8 cellular contexts compared by ENCODE assay signal in the genomic region with DNA sequence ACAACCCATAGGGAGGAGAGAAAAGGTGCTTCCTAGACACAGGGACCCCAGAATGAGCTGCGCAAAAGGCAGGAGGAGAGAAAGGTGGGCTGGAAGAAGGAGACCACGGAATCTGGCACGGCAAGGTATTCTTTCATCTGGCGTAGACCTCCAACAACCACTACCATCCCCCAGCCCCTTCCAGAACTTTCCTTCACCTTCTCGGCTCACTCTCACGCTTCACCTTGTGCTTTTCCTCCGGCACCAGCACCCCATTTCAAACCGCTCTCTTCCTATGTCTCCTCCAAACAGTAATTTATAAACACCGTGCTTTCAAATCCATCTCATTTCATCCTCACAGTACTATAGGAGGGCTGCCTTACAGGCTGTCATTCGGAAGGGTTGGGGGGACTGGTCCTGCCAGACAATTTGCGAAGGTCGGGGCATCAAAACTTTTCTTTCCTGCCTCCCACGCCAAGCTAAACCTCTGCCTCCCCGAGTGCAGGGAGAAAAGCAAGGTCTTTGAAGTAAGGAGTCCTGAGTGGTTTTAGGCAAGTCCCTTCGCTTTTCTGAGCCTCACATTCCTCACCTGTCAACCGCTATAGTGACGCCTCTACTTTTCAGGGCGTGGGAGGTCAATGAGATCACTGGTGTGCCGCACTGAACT. TPM values are rescaled to one million over a fixed set of nuclear protein-coding genes. Genes with fewer than 3 reads are reported as not detected.
DNase-seq lines count a peak whose midpoint lies in the region; ATAC-seq, FAIRE-seq and TF ChIP-seq lines count a peak whose summit lies in the region.

No MANE protein-coding gene starts in this region.

- no peak for FAIRE-seq in GM18507 (lab: Jason Lieb, UNC)

- WGBS in esophagus, 2 donors, result 26 to 31% methylated on average over 19 of the region's 19 CpGs

- H3K4me3 ChIP-seq in esophagus (ENCODE audit: low read depth in 1 of 2, low read length in 2 of 2), result peak overlapping the region; percentile 63 to 93

- peak; percentile 18 for DNase-seq in GM18507 (ENCODE audit: extremely low spot score, insufficient read length, low read depth)
- DNase-seq in putamen (ENCODE audit: low spot score), result peak; percentile 48
- DNase-seq in iPS-NIHi7 (ENCODE audit: extremely low spot score), result no peak
- no peak for DNase-seq in left lobe of liver (ENCODE audit: low spot score)
- DNase-seq in amniotic stem cell (lab: John Stamatoyannopoulos, UW), result no peak
- no peak for DNase-seq in AG08395 (ENCODE audit: low spot score)

- no peak for ATAC-seq in SK-N-SH treated with all-trans-retinoic acid at 6 μM for 48 hours
- no peak for ATAC-seq in left lobe of liver

- peak overlapping the region; percentile 82 to 94 for H3K27ac ChIP-seq in esophagus (ENCODE audit: low read depth in 2 of 2, low read length in 1 of 2)

- no peaks in the 10 kb centered on the region for H3K36me3 ChIP-seq in esophagus (ENCODE audit: control insufficient read depth in 2 of 2, insufficient read depth in 2 of 2, low read length in 1 of 2)

- peaks cover 11 to 13% of the 10 kb centered on the region in 2 donors for H3K4me1 ChIP-seq in esophagus (ENCODE audit: control insufficient read depth in 2 of 2, insufficient read depth in 2 of 2, low read length in 1 of 2)

- H3K27me3 ChIP-seq in esophagus (ENCODE audit: control insufficient read depth in 1 of 2, insufficient read depth in 2 of 2, low read length in 2 of 2), result no peaks in the 10 kb centered on the region

- no peaks in the 10 kb centered on the region for H3K9me3 ChIP-seq in esophagus (ENCODE audit: control insufficient read depth in 2 of 2, insufficient read depth in 1 of 2, low read depth in 1 of 2, low read length in 1 of 2)

TF ChIP-seq in SK-N-SH treated with all-trans-retinoic acid at 6 μM for 48 hours, 23 proteins besides CTCF, POLR2A, EP300 and RAD21:
- no peak for TF ChIP-seq ZNF565 (CRISPR knock-in tag; conservative IDR thresholded peaks at IDR 0.05; ENCODE audit: low read depth)
- no peak for TF ChIP-seq RARB (CRISPR knock-in tag; IDR thresholded peaks at IDR 0.05)
- TF ChIP-seq, protein P1, sequence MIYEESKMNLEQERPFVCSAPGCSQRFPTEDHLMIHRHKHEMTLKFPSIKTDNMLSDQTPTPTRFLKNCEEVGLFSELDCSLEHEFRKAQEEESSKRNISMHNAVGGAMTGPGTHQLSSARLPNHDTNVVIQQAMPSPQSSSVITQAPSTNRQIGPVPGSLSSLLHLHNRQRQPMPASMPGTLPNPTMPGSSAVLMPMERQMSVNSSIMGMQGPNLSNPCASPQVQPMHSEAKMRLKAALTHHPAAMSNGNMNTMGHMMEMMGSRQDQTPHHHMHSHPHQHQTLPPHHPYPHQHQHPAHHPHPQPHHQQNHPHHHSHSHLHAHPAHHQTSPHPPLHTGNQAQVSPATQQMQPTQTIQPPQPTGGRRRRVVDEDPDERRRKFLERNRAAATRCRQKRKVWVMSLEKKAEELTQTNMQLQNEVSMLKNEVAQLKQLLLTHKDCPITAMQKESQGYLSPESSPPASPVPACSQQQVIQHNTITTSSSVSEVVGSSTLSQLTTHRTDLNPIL (CRISPR knock-in tag; IDR thresholded peaks at IDR 0.05; ENCODE audit: low read depth), result peak; percentile 12; the same call in 1 of the 2 replicates

RNA-seq across cellular contexts. Expression of a gene that starts 0.9 kb away (rescaled TPM):
- 1 to 10 TPM; 6.3 to 7.0 TPM for polyA plus RNA-seq in esophagus
- 12.5 TPM for total RNA-seq in left lobe of liver

RNA-seq across cellular contexts. Expression of a gene that starts 1.2 kb away (rescaled TPM):
- polyA plus RNA-seq in esophagus, result 1 to 10 TPM; 4.1 to 7.7 TPM
- 7.8 TPM for total RNA-seq in left lobe of liver

RNA-seq across cellular contexts. Expression of a gene that starts 48.1 kb away (rescaled TPM):
- 10 to 100 TPM; 18.0 to 28.2 TPM for polyA plus RNA-seq in esophagus
- 29.6 TPM for total RNA-seq in left lobe of liver

Comparison
In these comparisons a context has a peak if more than half of its experiments do, and no peak if none do; other contexts are left out.
1. DNase-seq: peak in GM18507 (single experiment) and putamen (single experiment); none in iPS-NIHi7 (single experiment), left lobe of liver (single experiment), amniotic stem cell (single experiment) and AG08395 (single experiment).